Comparison of ENCODE assay signal across 8 cellular contexts in the genomic region with DNA sequence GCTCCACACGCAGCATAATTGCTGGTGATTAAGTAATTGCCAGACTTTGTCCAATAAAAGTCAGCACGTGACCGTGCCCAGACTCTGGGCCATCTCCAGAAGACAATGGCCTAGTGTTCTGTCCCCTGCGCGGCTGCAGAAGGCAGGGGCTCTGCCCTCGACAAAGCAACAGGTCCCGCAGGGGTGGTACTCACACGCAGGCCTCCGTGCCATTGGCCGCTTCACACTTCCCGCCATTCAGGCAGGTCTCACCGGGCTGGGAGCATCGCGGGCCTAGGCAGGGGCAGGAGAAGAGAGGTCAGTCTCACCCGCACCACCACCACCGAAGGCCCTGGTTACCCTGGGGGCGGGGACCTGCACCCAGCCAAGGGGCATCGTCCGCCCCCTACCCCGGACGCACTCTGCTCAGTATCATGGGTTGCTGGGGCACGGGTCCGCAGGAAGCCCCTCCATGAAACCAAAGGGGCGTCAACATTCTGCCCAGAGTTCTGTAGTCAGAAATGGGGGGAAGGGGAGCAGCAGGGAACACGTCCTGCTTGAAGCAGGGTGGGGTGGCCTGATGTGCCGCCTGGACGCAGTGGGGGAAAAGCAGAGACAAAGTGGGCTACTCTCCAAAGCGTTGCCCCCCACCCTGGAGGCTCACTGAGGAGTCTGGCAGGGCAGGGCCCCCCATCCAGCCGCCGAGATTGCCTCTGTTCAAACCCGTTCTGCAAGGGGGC. TPM values are rescaled to one million over a fixed set of nuclear protein-coding genes. Genes with fewer than 3 reads are reported as not detected.
A peak's percentile ranks its signal among the peaks of the same experiment; 100 is the strongest.
DNase-seq lines count a peak whose midpoint lies in the region; ATAC-seq and TF ChIP-seq lines count a peak whose summit lies in the region.

No MANE protein-coding gene starts in this region.

- ATAC-seq in DND-41 (ENCODE audit: insufficient read depth, low read depth) (no peak), T-cell (replicated peaks in 1 of 4) (no peak), GM21825 (IDR thresholded peaks at IDR 0.05; ENCODE audit: unreplicated experiment) (no peak)

- H3K36me3 Mint-ChIP-seq in T-cell, result peaks cover 7% of the 10 kb centered on the region
- H3K36me3 Mint-ChIP-seq in glutamatergic neuron (ENCODE audit: unreplicated experiment), result no peaks in the 10 kb centered on the region

- H3K79me2 ChIP-seq in DND-41 (ENCODE audit: insufficient read depth, low read length), result peaks cover 96% of the 10 kb centered on the region
- H3K79me2 ChIP-seq in parathyroid adenoma, result no peaks in the 10 kb centered on the region

- peak overlapping the region; percentile 88 for H3K27ac ChIP-seq in DND-41 (ENCODE audit: low read length)
- H3K27ac ChIP-seq in parathyroid adenoma, result no peak overlapping the region

- H2AFZ ChIP-seq in DND-41 (ENCODE audit: low read depth, low read length), result no peak overlapping the region
- no peak overlapping the region for H2AFZ ChIP-seq in parathyroid adenoma

- H3K4me3 Mint-ChIP-seq in T-cell (peak overlapping the region; percentile 82 to 87 (median 86)), glutamatergic neuron (ENCODE audit: unreplicated experiment) (peak overlapping the region; percentile 81)

- H3K27ac Mint-ChIP-seq in T-cell (peak overlapping the region; percentile 27 to 66), glutamatergic neuron (ENCODE audit: unreplicated experiment) (peak overlapping the region; percentile 33)

- POLR2A ChIA-PET in T-cell (lab: Charles Lee), result no interaction called here

- H3K9ac ChIP-seq in DND-41 (ENCODE audit: low read depth, low read length) (peak overlapping the region; percentile 96), parathyroid adenoma (no peak overlapping the region)

- no peaks in the 10 kb centered on the region for H3K27me3 ChIP-seq in DND-41 (ENCODE audit: insufficient read depth, low read length, poor library complexity)
- no peaks in the 10 kb centered on the region for H3K27me3 ChIP-seq in parathyroid adenoma (ENCODE audit: control insufficient read depth, insufficient read depth, low read length)

- H3K27me3 Mint-ChIP-seq in T-cell (no peaks in the 10 kb centered on the region), glutamatergic neuron (ENCODE audit: unreplicated experiment) (peaks cover 3% of the 10 kb centered on the region)

- CTCF ChIA-PET in T-cell (lab: Charles Lee), result no interaction called here

- H3K9me3 Mint-ChIP-seq in T-cell, result no peaks in the 10 kb centered on the region
- peaks cover 5% of the 10 kb centered on the region for H3K9me3 Mint-ChIP-seq in glutamatergic neuron (ENCODE audit: unreplicated experiment)

- H3K4me1 ChIP-seq in DND-41 (ENCODE audit: insufficient read depth, low read length) (peaks cover 76% of the 10 kb centered on the region), parathyroid adenoma (peaks cover 2% of the 10 kb centered on the region)

- H3K4me1 Mint-ChIP-seq in T-cell (peaks cover 34 to 54% (median 54%) of the 10 kb centered on the region in 3 donors), glutamatergic neuron (ENCODE audit: low read depth, unreplicated experiment) (peaks cover 5% of the 10 kb centered on the region)

- H4K20me1 ChIP-seq in DND-41 (ENCODE audit: insufficient read depth, low read length), result peaks cover 62% of the 10 kb centered on the region

- H3K9me3 ChIP-seq in DND-41 (ENCODE audit: insufficient read depth, low read length, severe bottlenecking), result no peaks in the 10 kb centered on the region
- H3K9me3 ChIP-seq in parathyroid adenoma (ENCODE audit: control insufficient read depth, low read length), result no peaks in the 10 kb centered on the region

- peak overlapping the region; percentile 88 to 100; a peak in 3 of 4 replicates for H3K4me3 ChIP-seq in DND-41 (ENCODE audit: low read depth in 1 of 2, low read length in 2 of 2)
- peak overlapping the region; percentile 62 for H3K4me3 ChIP-seq in parathyroid adenoma (ENCODE audit: low read depth, low read length)

- no peak for TF ChIP-seq POLR2A in erythroblast (IDR thresholded peaks at IDR 0.05; ENCODE audit: low read length)

- TF ChIP-seq CTCF in DND-41 (IDR thresholded peaks at IDR 0.05; ENCODE audit: borderline replicate concordance, extremely low read depth, low read length, poor library complexity, severe bottlenecking) (no peak), glutamatergic neuron (IDR thresholded peaks at IDR 0.05; ENCODE audit: partially characterized antibody, unreplicated experiment) (no peak), parathyroid adenoma (IDR thresholded peaks at IDR 0.05) (no peak)

- H3K4me2 ChIP-seq in DND-41 (ENCODE audit: insufficient read depth, low read length), result peak overlapping the region; percentile 96
- H3K4me2 ChIP-seq in parathyroid adenoma (ENCODE audit: low read length), result peak overlapping the region; percentile 62

- no peak for DNase-seq in DND-41
- no peak for DNase-seq in T-cell
- no peak for DNase-seq in glutamatergic neuron
- DNase-seq in GM19240 (ENCODE audit: insufficient read length, low spot score), result no peak
- DNase-seq in SKM-1 treated with dmso at 0.1 percent for 144 hours (lab: John Stamatoyannopoulos, UW; ENCODE audit: unreplicated experiment), result no peak
- no peak for DNase-seq in erythroblast (lab: John Stamatoyannopoulos, UW)

- peaks cover 61% of the 10 kb centered on the region for H3K36me3 ChIP-seq in DND-41 (ENCODE audit: insufficient read depth, low read length)
- H3K36me3 ChIP-seq in parathyroid adenoma (ENCODE audit: control insufficient read depth, insufficient read depth, low read length), result no peaks in the 10 kb centered on the region

RNA-seq across cellular contexts. Expression of a gene that starts 1.9 kb away (rescaled TPM):
- total RNA-seq in T-cell, result 10 to 100 TPM; 50.1 to 96.1 (median 84.1) TPM
- 64.2 TPM for total RNA-seq in glutamatergic neuron (ENCODE audit: unreplicated experiment)
